In the genomic region with DNA sequence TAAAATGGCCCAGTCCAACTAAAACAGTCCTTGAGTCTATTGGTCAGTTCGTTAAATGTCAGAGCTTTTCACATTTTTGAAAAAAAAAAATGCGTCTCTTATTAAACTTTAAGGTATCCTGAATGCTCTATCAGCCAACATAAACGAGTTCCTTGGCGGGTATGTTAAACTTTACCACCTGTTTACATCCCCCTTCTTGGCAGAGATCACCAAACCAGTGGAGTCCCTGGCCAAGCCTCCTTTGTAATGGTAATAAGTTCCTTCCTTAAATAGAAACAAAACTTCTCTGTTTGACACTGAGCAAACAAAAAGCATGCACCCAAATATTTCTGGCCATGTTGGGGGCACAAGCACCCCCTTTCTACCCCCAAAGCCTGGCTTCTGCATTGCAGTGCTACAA, we compare ENCODE assay signal across 13 cellular contexts. TPM values are rescaled to one million over a fixed set of nuclear protein-coding genes. Genes with fewer than 3 reads are reported as not detected.
DNase-seq lines count a peak whose midpoint lies in the region; ATAC-seq and TF ChIP-seq lines count a peak whose summit lies in the region.
"Had no signal": no experiment of that assay in that cellular context is flagged by ENCODE, and none has a peak within 500 bp of the region (broad histone marks: within the 10 kb centered on the region; RNA-seq: fewer than 3 reads in every experiment).

No MANE protein-coding gene starts in this region.

- no peak overlapping the region for H3K4me2 ChIP-seq in PC-3 (ENCODE audit: low read length)

- H3F3A ChIP-seq in PC-3 (ENCODE audit: low read length, unreplicated experiment), result no peaks in the 10 kb centered on the region

- H3K9me3 ChIP-seq in PC-3 (ENCODE audit: low read length), result no peaks in the 10 kb centered on the region
- H3K9me3 ChIP-seq in spleen, result no peaks in the 10 kb centered on the region
- no peaks in the 10 kb centered on the region for H3K9me3 ChIP-seq in ovary
- H3K9me3 ChIP-seq in MG63, result no peaks in the 10 kb centered on the region

- peaks cover 5 to 22% of the 10 kb centered on the region in 2 donors for H3K4me1 Mint-ChIP-seq in immature natural killer cell
- H3K4me1 Mint-ChIP-seq: activated naive CD4-positive, alpha-beta T cell treated with anti-CD3 and anti-CD28 coated beads, Interleukin-2, amount 50 U/mL, for 24 hours had no signal

- peak overlapping the region in 4 of 5 donors; percentile 35 to 65 (median 62) for H3K4me3 Mint-ChIP-seq in immature natural killer cell
- H3K4me3 Mint-ChIP-seq: activated naive CD4-positive, alpha-beta T cell treated with anti-CD3 and anti-CD28 coated beads, Interleukin-2, amount 50 U/mL, for 24 hours had no signal

- TSS peak; percentile 34 for BruUV-seq in PC-3 (replicated peaks; lab: Mats Ljungman, UMichigan)

- TF ChIP-seq EP300 in ovary (IDR thresholded peaks at IDR 0.05), result no peak

- H3K36me3 Mint-ChIP-seq in immature natural killer cell, result no peaks in the 10 kb centered on the region
- H3K36me3 Mint-ChIP-seq: activated naive CD4-positive, alpha-beta T cell treated with anti-CD3 and anti-CD28 coated beads, Interleukin-2, amount 50 U/mL, for 24 hours had no signal

- TF ChIP-seq CTCF in PC-3 (conservative IDR thresholded peaks at IDR 0.05; ENCODE audit: low read depth, low read length) (no peak), spleen (IDR thresholded peaks at IDR 0.05 in 8 of 11, conservative IDR thresholded peaks at IDR 0.05 in 3 of 11) (no peak), ovary (IDR thresholded peaks at IDR 0.05) (no peak)

- H3K9ac ChIP-seq in PC-3 (ENCODE audit: low read length), result no peak overlapping the region

- H3K4me1 ChIP-seq in PC-3 (ENCODE audit: insufficient read depth, low read length) (0 out of 2 replicates have a peak, but pooled peaks cover 1% of the 10 kb centered on the region), spleen (peaks cover 16 to 69% (median 47%) of the 10 kb centered on the region in 6 donors), ovary (ENCODE audit: insufficient read depth) (peaks cover 14% of the 10 kb centered on the region)

- H3K27me3 ChIP-seq in PC-3 (ENCODE audit: low read length) (no peaks in the 10 kb centered on the region), spleen (replicated peaks in 1 of 7) (peaks cover 10 to 65% (median 39%) of the 10 kb centered on the region in 7 donors), ovary (no peaks in the 10 kb centered on the region), MG63 (peaks cover 16% of the 10 kb centered on the region)

- H2AFZ ChIP-seq in PC-3 (ENCODE audit: low read length), result no peak overlapping the region

- H4K20me1 ChIP-seq in PC-3 (ENCODE audit: low read length), result no peaks in the 10 kb centered on the region

- CTCF ChIA-PET in PC-3 (lab: Charles Lee), result no interaction called here

- no peaks in the 10 kb centered on the region for H3K9me3 Mint-ChIP-seq in immature natural killer cell
- H3K9me3 Mint-ChIP-seq: activated naive CD4-positive, alpha-beta T cell treated with anti-CD3 and anti-CD28 coated beads, Interleukin-2, amount 50 U/mL, for 24 hours had no signal

- H3K27me3 Mint-ChIP-seq in immature natural killer cell (ENCODE audit: low read depth in 3 of 3), result peaks cover 3 to 14% (median 11%) of the 10 kb centered on the region in 3 donors

- intact Hi-C loops in PC-3 (cut with micrococcal nuclease), result no loop called here
- intact Hi-C loops in spleen (cut with DNase I; ENCODE audit: low total_unique reads), result loop anchor here (5.0 to 10.0 kb wide), 2 partner anchors 33 to 150 kb away; no protein-coding TSS in a partner anchor
- intact Hi-C loops in ovary (cut with DNase I), result loop anchor here in 2 of 4 donors (10.0 kb wide), 1 partner anchor 150 kb away; no protein-coding TSS in a partner anchor

- TF ChIP-seq POLR2A in spleen (IDR thresholded peaks at IDR 0.05), result no peak
- no peak for TF ChIP-seq POLR2A in ovary (IDR thresholded peaks at IDR 0.05)

- DNase-seq in DMS 273 treated with DMSO at 0.1 percent for 48 hours (lab: John Stamatoyannopoulos, UW) (peak; percentile 50), PC-3 (no peak), immature natural killer cell (no peak), spleen (no peak), NCI-H526 (lab: John Stamatoyannopoulos, UW) (no peak), ovary (no peak), MG63 (no peak)
- DNase-seq: AML-193; brain microvascular endothelial cell; effector CD4-positive, alpha-beta T cell; NCI-H2081; NCI-H524 had no signal

- H3K27ac ChIP-seq in PC-3 (ENCODE audit: low read length), result no peak overlapping the region
- peak overlapping the region in 7 of 8 donors; percentile 72 to 89 (median 87) for H3K27ac ChIP-seq in spleen
- H3K27ac ChIP-seq in ovary, result no peak overlapping the region
- H3K27ac ChIP-seq: brain microvascular endothelial cell had no signal

- no peak overlapping the region for H3K27ac Mint-ChIP-seq in immature natural killer cell
- H3K27ac Mint-ChIP-seq: activated naive CD4-positive, alpha-beta T cell treated with anti-CD3 and anti-CD28 coated beads, Interleukin-2, amount 50 U/mL, for 24 hours had no signal

- no peaks in the 10 kb centered on the region for H3K36me3 ChIP-seq in PC-3 (ENCODE audit: low read depth, low read length)
- no peaks in the 10 kb centered on the region for H3K36me3 ChIP-seq in spleen
- H3K36me3 ChIP-seq in ovary, result no peaks in the 10 kb centered on the region
- H3K36me3 ChIP-seq in MG63, result no peaks in the 10 kb centered on the region
- H3K36me3 ChIP-seq: brain microvascular endothelial cell had no signal

- no peak for ATAC-seq in PC-3

- no peaks in the 10 kb centered on the region for H3K9me2 ChIP-seq in PC-3 (replicated peaks; ENCODE audit: low read length)

- POLR2A ChIA-PET in PC-3 (lab: Charles Lee; ENCODE audit: unreplicated experiment), result no interaction called here

- H3K4me3 ChIP-seq in PC-3 (ENCODE audit: low read length) (no peak overlapping the region), spleen (peak overlapping the region in 2 of 8 donors; percentile 59 to 77), ovary (no peak overlapping the region), MG63 (no peak overlapping the region)

- 63 to 76% (median 70%) methylated on average over 4 of the region's 4 CpGs for WGBS in spleen, 5 donors
- 55 to 63% (median 56%) methylated on average over 4 of the region's 4 CpGs for WGBS in ovary, 3 donors

- no peaks in the 10 kb centered on the region for H3K79me2 ChIP-seq in PC-3 (ENCODE audit: low read length)

RNA-seq across cellular contexts. Expression of a gene that starts 3.2 kb away (rescaled TPM):
- 0.12 and 0.29 TPM in 2 replicates for total RNA-seq in PC-3 (2014; rRNA removed)
- not detected for polyA plus RNA-seq in immature natural killer cell
- 10 to 100 TPM in 1 of 7 donors, 1 to 10 TPM in 6; 1.0 to 10.0 (median 6.7) TPM for total RNA-seq in spleen
- under 1 TPM; 0.33 to 0.96 (median 0.42) TPM for polyA plus RNA-seq in spleen
- total RNA-seq in ovary, result 1 to 10 TPM; 1.4 to 6.9 (median 2.6) TPM
- 1 to 10 TPM; 3.2 to 7.4 TPM for polyA plus RNA-seq in ovary
- total RNA-seq in MG63 (2014; rRNA removed; shearing (Covaris generic); ENCODE audit: low replicate concordance), result 0.03 TPM in 1 of 2 replicates, not detected in the other

Comparison
In these comparisons a context has a peak if more than half of its experiments do, and no peak if none do; other contexts are left out.
1. H3K27ac ChIP-seq: peak in spleen (7 of 8); none in PC-3 (single experiment) and ovary (0 of 2).